ENCODE assay signal across 1 cellular context in the genomic region with DNA sequence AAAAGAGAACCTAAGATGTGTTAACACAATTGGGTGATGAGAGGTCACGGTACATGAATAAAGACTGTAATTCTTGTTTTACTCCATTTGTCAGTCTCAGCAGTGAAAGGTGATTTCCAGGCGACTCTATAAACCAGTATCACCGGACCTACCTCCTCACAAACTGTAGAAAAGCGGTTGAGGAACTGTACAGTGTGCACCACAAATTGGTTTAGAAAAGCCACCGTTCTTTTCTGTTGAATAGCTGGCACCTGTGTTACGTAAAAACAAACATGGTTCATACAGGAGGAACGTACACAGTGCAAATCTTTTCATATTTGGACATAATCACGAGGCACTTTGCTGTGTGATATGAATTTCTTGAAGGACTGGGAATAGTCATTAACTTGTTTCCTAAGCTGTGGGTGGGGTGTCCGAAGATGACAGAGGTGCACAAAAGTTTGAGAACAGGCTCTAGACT.
TF ChIP-seq lines count a peak whose summit lies in the region.

No MANE protein-coding gene starts in this region.

TF ChIP-seq in HCT116, 20 proteins besides CTCF, POLR2A, EP300 and RAD21:
- TF ChIP-seq, protein P1, sequence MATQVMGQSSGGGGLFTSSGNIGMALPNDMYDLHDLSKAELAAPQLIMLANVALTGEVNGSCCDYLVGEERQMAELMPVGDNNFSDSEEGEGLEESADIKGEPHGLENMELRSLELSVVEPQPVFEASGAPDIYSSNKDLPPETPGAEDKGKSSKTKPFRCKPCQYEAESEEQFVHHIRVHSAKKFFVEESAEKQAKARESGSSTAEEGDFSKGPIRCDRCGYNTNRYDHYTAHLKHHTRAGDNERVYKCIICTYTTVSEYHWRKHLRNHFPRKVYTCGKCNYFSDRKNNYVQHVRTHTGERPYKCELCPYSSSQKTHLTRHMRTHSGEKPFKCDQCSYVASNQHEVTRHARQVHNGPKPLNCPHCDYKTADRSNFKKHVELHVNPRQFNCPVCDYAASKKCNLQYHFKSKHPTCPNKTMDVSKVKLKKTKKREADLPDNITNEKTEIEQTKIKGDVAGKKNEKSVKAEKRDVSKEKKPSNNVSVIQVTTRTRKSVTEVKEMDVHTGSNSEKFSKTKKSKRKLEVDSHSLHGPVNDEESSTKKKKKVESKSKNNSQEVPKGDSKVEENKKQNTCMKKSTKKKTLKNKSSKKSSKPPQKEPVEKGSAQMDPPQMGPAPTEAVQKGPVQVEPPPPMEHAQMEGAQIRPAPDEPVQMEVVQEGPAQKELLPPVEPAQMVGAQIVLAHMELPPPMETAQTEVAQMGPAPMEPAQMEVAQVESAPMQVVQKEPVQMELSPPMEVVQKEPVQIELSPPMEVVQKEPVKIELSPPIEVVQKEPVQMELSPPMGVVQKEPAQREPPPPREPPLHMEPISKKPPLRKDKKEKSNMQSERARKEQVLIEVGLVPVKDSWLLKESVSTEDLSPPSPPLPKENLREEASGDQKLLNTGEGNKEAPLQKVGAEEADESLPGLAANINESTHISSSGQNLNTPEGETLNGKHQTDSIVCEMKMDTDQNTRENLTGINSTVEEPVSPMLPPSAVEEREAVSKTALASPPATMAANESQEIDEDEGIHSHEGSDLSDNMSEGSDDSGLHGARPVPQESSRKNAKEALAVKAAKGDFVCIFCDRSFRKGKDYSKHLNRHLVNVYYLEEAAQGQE (IDR thresholded peaks at IDR 0.05; ENCODE audit: low read depth): no peak
- TF ChIP-seq JUND (IDR thresholded peaks at IDR 0.05): no peak
- TF ChIP-seq YY1 (IDR thresholded peaks at IDR 0.05; ENCODE audit: extremely low read depth, insufficient replicate concordance, low read depth, low read length): no peak
- no peak for TF ChIP-seq SRF (IDR thresholded peaks at IDR 0.05; ENCODE audit: low read depth)
- TF ChIP-seq, protein P2, sequence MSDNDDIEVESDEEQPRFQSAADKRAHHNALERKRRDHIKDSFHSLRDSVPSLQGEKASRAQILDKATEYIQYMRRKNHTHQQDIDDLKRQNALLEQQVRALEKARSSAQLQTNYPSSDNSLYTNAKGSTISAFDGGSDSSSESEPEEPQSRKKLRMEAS (IDR thresholded peaks at IDR 0.05): no peak
- no peak for TF ChIP-seq EZH2phosphoT487 (IDR thresholded peaks at IDR 0.05; ENCODE audit: borderline replicate concordance)
- no peak for TF ChIP-seq SIN3A (IDR thresholded peaks at IDR 0.05; ENCODE audit: low read depth)
- no peak for TF ChIP-seq FOSL1 (IDR thresholded peaks at IDR 0.05; ENCODE audit: low read depth)
- no peak for TF ChIP-seq ZNF274 (IDR thresholded peaks at IDR 0.05; ENCODE audit: low read depth, low read length)
- TF ChIP-seq TCF7L2 (IDR thresholded peaks at IDR 0.05; ENCODE audit: borderline replicate concordance, extremely low read depth, insufficient read depth, insufficient read length): no peak
- TF ChIP-seq ELF1 (IDR thresholded peaks at IDR 0.05; ENCODE audit: borderline replicate concordance, low read depth): no peak
- TF ChIP-seq SP1 (IDR thresholded peaks at IDR 0.05; ENCODE audit: low read depth): no peak
- TF ChIP-seq EGR1 (IDR thresholded peaks at IDR 0.05; ENCODE audit: low read depth): no peak
